In the genomic region with DNA sequence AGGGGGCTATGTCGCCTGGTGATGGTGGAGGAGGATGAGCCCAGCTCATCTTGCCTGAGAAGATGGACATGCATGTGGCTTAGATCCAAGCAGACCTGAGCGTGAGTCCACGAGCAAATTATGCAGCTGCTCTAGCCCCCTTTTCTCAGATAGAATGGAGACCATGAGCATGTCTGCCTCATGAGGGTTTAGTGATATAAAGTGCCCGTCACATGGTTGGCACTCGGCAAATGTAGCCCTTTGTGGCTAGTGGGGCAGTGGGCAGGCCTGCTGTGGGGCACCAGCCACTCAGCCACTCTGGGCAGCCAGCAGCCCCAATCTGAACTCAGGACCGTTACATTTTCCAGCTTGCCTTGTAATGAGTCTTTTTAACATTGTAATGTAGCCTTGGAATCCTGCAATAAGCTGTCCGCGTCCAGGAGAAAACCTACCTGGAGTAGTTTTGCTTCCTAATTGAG, we compare ENCODE assay signal across 20 cellular contexts.
"Had no signal": no experiment of that assay in that cellular context is flagged by ENCODE, and none has a peak within 500 bp of the region (broad histone marks: within the 10 kb centered on the region; RNA-seq: fewer than 3 reads in every experiment).

No MANE protein-coding gene starts in this region.

- H3K36me3 ChIP-seq: cardiac muscle cell, gastrocnemius medialis, pancreas, sigmoid colon, thoracic aorta, upper lobe of left lung had no signal

- H3K4me3 Mint-ChIP-seq: activated CD4-positive, alpha-beta T cell treated with anti-CD3 and anti-CD28 coated beads, Interleukin-2, amount 10 ng/mL, durations not matched to agents 7 days and 5 days; activated CD8-positive, alpha-beta T cell treated with anti-CD3 and anti-CD28 coated beads, Interleukin-2, amount 10 ng/mL, durations not matched to agents 7 days and 5 days; activated naive CD8-positive, alpha-beta T cell treated with anti-CD3 and anti-CD28 coated beads for 36 hours; activated T-helper 1 cell treated with anti-CD3 and anti-CD28 coated beads, Interleukin-12 subunit alpha, Interleukin-12 subunit beta, Interleukin-2, Interleukin-4 antibody, amounts not matched to agents 30 ng/mL and 10 ng/mL and 1 ng/mL, durations not matched to agents 14 hours and 24 hours and 36 hours; naive B cell; neural crest cell; stimulated activated memory B cell treated with anti-CD40 and anti-IgM and Interleukin-4, amounts not matched to agents 10 μg/mL and 1 μg/mL and 100 μg/mL, for 72 hours; T-helper 1 cell treated with Interleukin-12 subunit alpha and Interleukin-12 subunit beta and Interleukin-4 antibody, amounts not matched to agents 30 μg/mL and 1 μg/mL, for 36 hours had no signal

- H3K27ac ChIP-seq: cardiac muscle cell, gastrocnemius medialis, pancreas, sigmoid colon, thoracic aorta, upper lobe of left lung had no signal

- H3K27ac Mint-ChIP-seq: activated CD4-positive, alpha-beta T cell treated with anti-CD3 and anti-CD28 coated beads, Interleukin-2, amount 10 ng/mL, durations not matched to agents 7 days and 5 days; activated CD8-positive, alpha-beta T cell treated with anti-CD3 and anti-CD28 coated beads, Interleukin-2, amount 10 ng/mL, durations not matched to agents 7 days and 5 days; activated naive CD8-positive, alpha-beta T cell treated with anti-CD3 and anti-CD28 coated beads for 36 hours; activated T-helper 1 cell treated with anti-CD3 and anti-CD28 coated beads, Interleukin-12 subunit alpha, Interleukin-12 subunit beta, Interleukin-2, Interleukin-4 antibody, amounts not matched to agents 30 ng/mL and 10 ng/mL and 1 ng/mL, durations not matched to agents 14 hours and 24 hours and 36 hours; naive B cell; stimulated activated memory B cell treated with anti-CD40 and anti-IgM and Interleukin-4, amounts not matched to agents 10 μg/mL and 1 μg/mL and 100 μg/mL, for 72 hours; T-helper 1 cell treated with Interleukin-12 subunit alpha and Interleukin-12 subunit beta and Interleukin-4 antibody, amounts not matched to agents 30 μg/mL and 1 μg/mL, for 36 hours had no signal

- H3K4me1 Mint-ChIP-seq: activated CD4-positive, alpha-beta T cell treated with anti-CD3 and anti-CD28 coated beads, Interleukin-2, amount 10 ng/mL, durations not matched to agents 7 days and 5 days; activated naive CD8-positive, alpha-beta T cell treated with anti-CD3 and anti-CD28 coated beads for 36 hours; stimulated activated memory B cell treated with anti-CD40 and anti-IgM and Interleukin-4, amounts not matched to agents 10 μg/mL and 1 μg/mL and 100 μg/mL, for 72 hours had no signal

- H3K27me3 Mint-ChIP-seq: activated CD4-positive, alpha-beta T cell treated with anti-CD3 and anti-CD28 coated beads, Interleukin-2, amount 10 ng/mL, durations not matched to agents 7 days and 5 days; activated naive CD8-positive, alpha-beta T cell treated with anti-CD3 and anti-CD28 coated beads for 36 hours; naive B cell had no signal

- H3K4me3 ChIP-seq: cardiac muscle cell, gastrocnemius medialis, pancreas, sigmoid colon, thoracic aorta, upper lobe of left lung had no signal

- DNase-seq: activated CD4-positive, alpha-beta T cell treated with anti-CD3 and anti-CD28 coated beads, Interleukin-2, amount 10 ng/mL, durations not matched to agents 7 days and 5 days; activated CD8-positive, alpha-beta T cell treated with anti-CD3 and anti-CD28 coated beads, Interleukin-2, amount 10 ng/mL, durations not matched to agents 7 days and 5 days; activated naive CD4-positive, alpha-beta T cell; activated naive CD8-positive, alpha-beta T cell treated with anti-CD3 and anti-CD28 coated beads for 36 hours; amniotic stem cell; erythroblast; gastrocnemius medialis; kidney; naive B cell; sigmoid colon; stimulated activated CD4-positive, alpha-beta T cell treated with anti-CD3 and anti-CD28 coated beads, Interleukin-4, amount 100 ng/mL, for 4 hours had no signal

- H3K9me3 ChIP-seq: gastrocnemius medialis, pancreas, sigmoid colon, thoracic aorta, upper lobe of left lung had no signal

- ATAC-seq: activated CD8-positive, alpha-beta T cell treated with anti-CD3 and anti-CD28 coated beads, Interleukin-2, amount 10 ng/mL, durations not matched to agents 7 days and 5 days; gastrocnemius medialis; left lobe of liver; pancreas; stimulated activated memory B cell treated with anti-CD40 and anti-IgM and Interleukin-4, amounts not matched to agents 10 μg/mL and 1 μg/mL and 100 μg/mL, for 72 hours had no signal

- H3K27me3 ChIP-seq: cardiac muscle cell, gastrocnemius medialis, pancreas, sigmoid colon, upper lobe of left lung had no signal

- H3K9me3 Mint-ChIP-seq: activated CD4-positive, alpha-beta T cell treated with anti-CD3 and anti-CD28 coated beads, Interleukin-2, amount 10 ng/mL, durations not matched to agents 7 days and 5 days; activated naive CD8-positive, alpha-beta T cell treated with anti-CD3 and anti-CD28 coated beads for 36 hours; activated T-helper 1 cell treated with anti-CD3 and anti-CD28 coated beads, Interleukin-12 subunit alpha, Interleukin-12 subunit beta, Interleukin-2, Interleukin-4 antibody, amounts not matched to agents 30 ng/mL and 10 ng/mL and 1 ng/mL, durations not matched to agents 14 hours and 24 hours and 36 hours; naive B cell; neural crest cell; stimulated activated memory B cell treated with anti-CD40 and anti-IgM and Interleukin-4, amounts not matched to agents 10 μg/mL and 1 μg/mL and 100 μg/mL, for 72 hours; T-helper 1 cell treated with Interleukin-12 subunit alpha and Interleukin-12 subunit beta and Interleukin-4 antibody, amounts not matched to agents 30 μg/mL and 1 μg/mL, for 36 hours had no signal

- H3K36me3 Mint-ChIP-seq: activated naive CD8-positive, alpha-beta T cell treated with anti-CD3 and anti-CD28 coated beads for 36 hours; naive B cell; stimulated activated memory B cell treated with anti-CD40 and anti-IgM and Interleukin-4, amounts not matched to agents 10 μg/mL and 1 μg/mL and 100 μg/mL, for 72 hours had no signal

- H3K4me1 ChIP-seq: gastrocnemius medialis, sigmoid colon, upper lobe of left lung had no signal
